19 cellular contexts compared by ENCODE assay signal in the genomic region with DNA sequence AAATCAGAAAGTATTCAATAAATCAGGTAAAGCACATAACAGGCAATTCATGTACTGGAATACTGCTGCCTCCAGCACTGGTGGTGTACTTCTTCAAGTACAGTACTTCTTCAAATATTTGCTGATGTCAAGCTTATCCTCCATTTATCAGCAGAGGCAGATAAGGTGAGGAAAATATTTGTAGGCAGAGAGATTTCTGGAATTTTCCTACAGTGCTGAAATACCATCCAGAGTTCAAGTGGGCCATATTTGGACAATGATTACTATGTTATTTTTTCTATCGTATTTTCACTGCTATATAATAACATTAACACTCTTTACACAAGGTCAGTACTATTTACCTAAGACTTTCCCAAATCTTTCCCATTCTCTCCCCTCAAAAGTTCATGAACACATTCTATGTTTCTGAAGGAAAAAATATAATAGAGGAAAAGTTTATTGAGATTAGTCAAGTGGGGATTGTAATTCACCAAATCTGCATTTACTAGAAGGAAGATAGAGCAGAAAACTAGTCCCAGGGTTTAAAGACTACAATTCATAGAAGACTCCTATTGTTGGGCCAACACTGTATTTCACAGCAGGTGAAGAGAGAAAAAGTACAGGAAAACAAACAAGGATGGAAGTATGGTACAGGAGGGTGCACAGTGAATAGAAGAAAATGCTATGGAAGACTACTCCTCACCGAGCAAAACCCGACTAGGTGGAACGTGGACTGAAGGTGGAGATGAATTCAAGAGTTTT.
DNase-seq lines count a peak whose midpoint lies in the region; FAIRE-seq and TF ChIP-seq lines count a peak whose summit lies in the region.
"Had no signal": no experiment of that assay in that cellular context is flagged by ENCODE, and none has a peak within 500 bp of the region (broad histone marks: within the 10 kb centered on the region; RNA-seq: fewer than 3 reads in every experiment).

No MANE protein-coding gene starts in this region.

- H2BK12ac ChIP-seq in H1 (ENCODE audit: low read depth, low read length): peak overlapping the region; percentile 56; the same call in 1 of the 2 replicates

- no peak overlapping the region for H3K9ac ChIP-seq in H1 (replicated peaks in 1 of 4; ENCODE audit: extremely low read depth in 1 of 4, low read depth in 3 of 4, low read length in 3 of 4)
- H3K9ac ChIP-seq in neural progenitor cell: no peak overlapping the region

- peak overlapping the region; percentile 38 for H4K5ac ChIP-seq in H1 (ENCODE audit: insufficient read length, low read depth, low read length)

- CTCF ChIA-PET in OCI-LY7 (lab: Charles Lee; ENCODE audit: unreplicated experiment): no interaction called here
- CTCF ChIA-PET in H1 (lab: Charles Lee; ENCODE audit: partially characterized antibody): interaction anchor here (0.6 to 1.2 kb wide), 3 partner anchors 24 to 1287 kb away, joined by 3 to 5 read pairs (median 3); no protein-coding TSS in a partner anchor

- no peak for TF ChIP-seq EP300 in H1 (IDR thresholded peaks at IDR 0.05; ENCODE audit: borderline replicate concordance in 1 of 2, low read depth in 2 of 2, low read length in 2 of 2)

- H3K79me2 ChIP-seq in OCI-LY7 (ENCODE audit: insufficient read depth, low read depth, low read length): no peaks in the 10 kb centered on the region
- H3K79me2 ChIP-seq in H1 (ENCODE audit: control insufficient read depth in 1 of 2, insufficient read depth in 2 of 2, low read length in 2 of 2): no peaks in the 10 kb centered on the region; a peak in 1 of 4 replicates
- no peaks in the 10 kb centered on the region for H3K79me2 ChIP-seq in neural progenitor cell (ENCODE audit: low read depth)

- H3K36me3 Mint-ChIP-seq in neural progenitor cell: peaks cover 11% of the 10 kb centered on the region
- H3K36me3 Mint-ChIP-seq: activated naive CD4-positive, alpha-beta T cell treated with anti-CD3 and anti-CD28 coated beads, Interleukin-2, amount 50 U/mL, for 72 hours; T-cell had no signal

- peaks cover 3% of the 10 kb centered on the region for H3K9me3 Mint-ChIP-seq in neural progenitor cell
- H3K9me3 Mint-ChIP-seq: memory B cell, T-cell had no signal

- no peak overlapping the region for H3K27ac Mint-ChIP-seq in neural progenitor cell
- H3K27ac Mint-ChIP-seq: activated naive CD4-positive, alpha-beta T cell treated with anti-CD3 and anti-CD28 coated beads, Interleukin-2, amount 50 U/mL, for 72 hours; T-cell had no signal

- peak overlapping the region; percentile 65 for H3K4ac ChIP-seq in H1 (replicated peaks; ENCODE audit: insufficient read length, low read depth, low read length)

- no peak for TF ChIP-seq RAD21 in H1 (IDR thresholded peaks at IDR 0.05 in 1 of 2, conservative IDR thresholded peaks at IDR 0.05 in 1 of 2; ENCODE audit: low read depth in 2 of 2, low read length in 2 of 2)

- no peak overlapping the region for H3K23ac ChIP-seq in H1 (ENCODE audit: insufficient read length)

- TSS peak; percentile 42 for BruUV-seq in OCI-LY7 (replicated peaks; lab: Mats Ljungman, UMichigan)

- no peak overlapping the region for H3K4me3 ChIP-seq in OCI-LY7 (ENCODE audit: low read depth, low read length, poor library complexity, severe bottlenecking)
- no peak overlapping the region for H3K4me3 ChIP-seq in H1 (ENCODE audit: extremely low read depth in 1 of 4, insufficient read depth in 2 of 4, low read depth in 3 of 4, low read length in 4 of 4)
- H3K4me3 ChIP-seq in neural progenitor cell: no peak overlapping the region

- peak overlapping the region; percentile 67; the same call in 1 of the 2 replicates for H2BK20ac ChIP-seq in H1 (ENCODE audit: low read length)

- H3K79me1 ChIP-seq in H1 (ENCODE audit: low read depth, low read length): no peaks in the 10 kb centered on the region

- FAIRE-seq in H1 (lab: Jason Lieb, UNC): no peak
- FAIRE-seq: colon had no signal

- H3K27ac ChIP-seq in OCI-LY7 (ENCODE audit: low read depth, low read length, poor library complexity, severe bottlenecking) (no peak overlapping the region), H1 (ENCODE audit: low read depth, low read length) (no peak overlapping the region; the same call in 1 of the 2 replicates), neural progenitor cell (peak overlapping the region; percentile 74)

- TF ChIP-seq CTCF in OCI-LY7 (conservative IDR thresholded peaks at IDR 0.05; ENCODE audit: low read length) (no peak), H1 (IDR thresholded peaks at IDR 0.05; ENCODE audit: control extremely low read depth in 1 of 3, insufficient read depth in 1 of 3, low read depth in 1 of 3, low read length in 3 of 3) (no peak), neural progenitor cell (IDR thresholded peaks at IDR 0.05) (no peak)

- H3K27me3 ChIP-seq in H1 (replicated peaks in 1 of 4; ENCODE audit: control insufficient read depth in 3 of 4, extremely low read depth in 1 of 4, insufficient read depth in 3 of 4, low read length in 3 of 4): no peaks in the 10 kb centered on the region
- H3K27me3 ChIP-seq in neural progenitor cell: no peaks in the 10 kb centered on the region

- peaks cover 11% of the 10 kb centered on the region for H3K4me1 Mint-ChIP-seq in neural progenitor cell
- H3K4me1 Mint-ChIP-seq: memory B cell, T-cell had no signal

- no peak overlapping the region for H4K8ac ChIP-seq in H1 (ENCODE audit: extremely low read depth, insufficient read depth, low read length)

- H3K23me2 ChIP-seq in H1 (ENCODE audit: low read depth, low read length): no peaks in the 10 kb centered on the region; the same call in 1 of the 2 replicates

- DNase-seq in ACHN (peak; percentile 20), OCI-LY7 (ENCODE audit: low spot score) (no peak), H1 (ENCODE audit: low read depth in 1 of 2, low spot score in 2 of 2) (no peak), neural progenitor cell (ENCODE audit: low spot score) (no peak), AG08396 (ENCODE audit: low spot score) (no peak), mesenteric fat pad (ENCODE audit: low spot score) (no peak), LoVo (ENCODE audit: low spot score) (no peak), dedifferentiated amniotic fluid mesenchymal stem cell (ENCODE audit: extremely low spot score) (no peak)
- DNase-seq: AML-193, DMS79 treated with DMSO at 0.1 percent for 48 hours, NCI-H1105 treated with DMSO at 0.1 percent for 48 hours, NCI-H446, occipital lobe, OCI-M1, substantia nigra, T-cell had no signal

- peaks cover 25% of the 10 kb centered on the region for H3K36me3 ChIP-seq in OCI-LY7 (ENCODE audit: insufficient read depth, low read length)
- H3K36me3 ChIP-seq in H1 (ENCODE audit: control insufficient read depth in 2 of 4, insufficient read depth in 4 of 4, low read length in 3 of 4): peaks cover 0 to 26% (median 10%) of the 10 kb centered on the region in 4 experiments; a peak in 3 of 8 replicates
- H3K36me3 ChIP-seq in neural progenitor cell: no peaks in the 10 kb centered on the region

- H3K4me2 ChIP-seq in OCI-LY7 (ENCODE audit: low read length) (no peak overlapping the region), H1 (ENCODE audit: insufficient read depth in 1 of 2, low read depth in 2 of 2, low read length in 2 of 2) (no peak overlapping the region), neural progenitor cell (no peak overlapping the region)

- no peaks in the 10 kb centered on the region for H4K20me1 ChIP-seq in OCI-LY7 (ENCODE audit: insufficient read depth, low read length)
- no peaks in the 10 kb centered on the region for H4K20me1 ChIP-seq in H1 (replicated peaks in 1 of 2; ENCODE audit: control insufficient read depth in 1 of 2, insufficient read depth in 2 of 2, low read length in 2 of 2)
- no peaks in the 10 kb centered on the region for H4K20me1 ChIP-seq in neural progenitor cell (ENCODE audit: low read depth)

- H3K18ac ChIP-seq in H1 (ENCODE audit: extremely low read depth, low read length): no peak overlapping the region

- H3K14ac ChIP-seq in H1 (ENCODE audit: insufficient read length): no peak overlapping the region

- no peak overlapping the region for H3K56ac ChIP-seq in H1 (replicated peaks; ENCODE audit: insufficient read length, low read depth, low read length)

- peaks cover 3% of the 10 kb centered on the region for H3K27me3 Mint-ChIP-seq in neural progenitor cell (ENCODE audit: insufficient read depth, low read depth)
- H3K27me3 Mint-ChIP-seq: memory B cell had no signal

- in situ Hi-C loops in ACHN (cut with HindIII; ENCODE audit: low pct_ligation_motif_present, low pct_unique_long_range_greater_than_20kb, low sequenced_read_pairs): loop anchor here (25.0 kb wide), 1 partner anchor 137 kb away; no protein-coding TSS in a partner anchor

- H3K4me1 ChIP-seq in OCI-LY7 (ENCODE audit: insufficient read depth, low read length, poor library complexity, severe bottlenecking) (no peaks in the 10 kb centered on the region), H1 (replicated peaks in 1 of 4; ENCODE audit: control insufficient read depth in 3 of 4, insufficient read depth in 4 of 4, low read length in 3 of 4) (peaks cover 13 to 21% (median 16%) of the 10 kb centered on the region in 4 experiments; a peak in 4 of 7 replicates), neural progenitor cell (peaks cover 34% of the 10 kb centered on the region)

- POLR2A ChIA-PET in OCI-LY7 (lab: Charles Lee): no interaction called here
- POLR2A ChIA-PET in H1 (lab: Charles Lee; ENCODE audit: partially characterized antibody): interaction anchor here (1.0 to 2.3 kb wide), 4 partner anchors 10 to 143 kb away, joined by 3 to 8 read pairs (median 4); no protein-coding TSS in a partner anchor

- no peak for TF ChIP-seq POLR2A in H1 (IDR thresholded peaks at IDR 0.05; ENCODE audit: control extremely low read depth in 1 of 2, low read depth in 2 of 2, low read length in 2 of 2)

- H2AFZ ChIP-seq in OCI-LY7 (ENCODE audit: low read length) (no peak overlapping the region), H1 (ENCODE audit: low read length) (no peak overlapping the region), neural progenitor cell (replicated peaks) (no peak overlapping the region)

- H2AK5ac ChIP-seq in H1 (ENCODE audit: low read depth, low read length): no peak overlapping the region

- H4K91ac ChIP-seq in H1 (replicated peaks; ENCODE audit: insufficient read length, low read length): peak overlapping the region; percentile 75

- no peaks in the 10 kb centered on the region for H3K9me2 ChIP-seq in OCI-LY7 (ENCODE audit: insufficient read depth, low read length)

- peaks cover 37% of the 10 kb centered on the region for H3F3A ChIP-seq in neural progenitor cell (ENCODE audit: low read depth)

- no peak overlapping the region for H2BK15ac ChIP-seq in H1 (ENCODE audit: low read length)

- 79% methylated on average over 4 of the region's 4 CpGs; no CpG with 5 or more reads in 1 of the 2 experiments for WGBS in H1 (ENCODE audit: extremely low coverage in 1 of 2, insufficient coverage in 1 of 2, insufficient read length in 1 of 2, insufficient replicate concordance in 2 of 2, low coverage in 1 of 2, low lambda C conversion rate in 2 of 2, missing lambda C conversion rate in 1 of 2), 2 experiments

- peak overlapping the region; percentile 82 for H2BK120ac ChIP-seq in H1 (replicated peaks; ENCODE audit: low read depth, low read length)

- no peak overlapping the region for H3K4me3 Mint-ChIP-seq in neural progenitor cell
- H3K4me3 Mint-ChIP-seq: memory B cell, T-cell had no signal

- peak overlapping the region; percentile 98; the same call in 1 of the 2 replicates for H2BK5ac ChIP-seq in H1 (ENCODE audit: low read depth, low read length)

- H3K9me3 ChIP-seq in OCI-LY7 (ENCODE audit: low read length) (no peaks in the 10 kb centered on the region), H1 (ENCODE audit: insufficient read depth in 2 of 2, low read depth in 1 of 2, low read length in 1 of 2) (peaks cover 2 to 9% of the 10 kb centered on the region in 2 experiments; a peak in 3 of 4 replicates), neural progenitor cell (ENCODE audit: low read depth) (no peaks in the 10 kb centered on the region)

- intact Hi-C loops in OCI-LY7 (cut with micrococcal nuclease; ENCODE audit: unreplicated experiment): loop anchor here (2.0 kb wide), 1 partner anchor 141 kb away; a partner anchor contains a TSS
